ENCODE assay signal across 12 cellular contexts in the genomic region with DNA sequence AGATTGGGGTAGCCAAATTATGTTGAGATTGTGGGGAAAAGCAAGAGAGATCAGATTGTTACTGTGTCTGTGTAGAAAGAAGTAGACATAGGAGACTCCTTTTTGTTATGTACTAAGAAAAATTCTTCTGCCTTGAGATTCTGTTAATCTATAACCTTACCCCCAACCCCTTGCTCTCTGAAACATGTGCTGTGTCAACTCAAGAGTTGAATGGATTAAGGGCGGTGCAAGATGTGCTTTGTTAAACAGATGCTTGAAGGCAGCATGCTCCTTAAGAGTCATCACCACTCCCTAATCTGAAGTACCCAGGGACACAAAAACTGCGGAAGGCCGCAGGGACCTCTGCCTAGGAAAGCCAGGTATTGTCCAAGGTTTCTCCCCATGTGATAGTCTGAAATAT. TPM values are rescaled to one million over a fixed set of nuclear protein-coding genes. Genes with fewer than 3 reads are reported as not detected.
A peak's percentile ranks its signal among the peaks of the same experiment; 100 is the strongest.
DNase-seq lines count a peak whose midpoint lies in the region; ATAC-seq and TF ChIP-seq lines count a peak whose summit lies in the region.
"Not testable (repeated sequence)": the region's sequence is repeated elsewhere in the genome, so short reads cannot be mapped to it uniquely, and the experiment has no call there.
"Had no signal": no experiment of that assay in that cellular context is flagged by ENCODE, and none has a peak within 500 bp of the region (broad histone marks: within the 10 kb centered on the region; RNA-seq: fewer than 3 reads in every experiment).

No MANE protein-coding gene starts in this region.

- H3K36me3 Mint-ChIP-seq in CD8-positive, alpha-beta T cell: not testable (repeated sequence)
- H3K36me3 Mint-ChIP-seq in immature natural killer cell: peaks cover 44 to 57% (median 46%) of the 10 kb centered on the region in 3 donors
- peaks cover 31% of the 10 kb centered on the region for H3K36me3 Mint-ChIP-seq in natural killer cell treated with Interleukin-12 subunit alpha and Interleukin-12 subunit beta and Interleukin-15 and Interleukin-18, amount 100 ng/mL, for 72 hours

- CTCF ChIA-PET in CD8-positive, alpha-beta T cell (lab: Charles Lee): not testable (repeated sequence)

- peak overlapping the region; percentile 2 for H3K27ac Mint-ChIP-seq in CD8-positive, alpha-beta T cell
- peak overlapping the region; percentile 72 to 95 (median 87) for H3K27ac Mint-ChIP-seq in immature natural killer cell
- H3K27ac Mint-ChIP-seq in natural killer cell treated with Interleukin-12 subunit alpha and Interleukin-12 subunit beta and Interleukin-15 and Interleukin-18, amount 100 ng/mL, for 72 hours: peak overlapping the region; percentile 73 to 97

- H3K27ac ChIP-seq in CD8-positive, alpha-beta T cell (ENCODE audit: low read depth, low read length): not testable (repeated sequence)
- H3K27ac ChIP-seq in HUES64 (ENCODE audit: low read depth, low read length) (peak overlapping the region; percentile 21; the same call in 1 of the 2 replicates), OCI-LY3 (ENCODE audit: low read length) (peak overlapping the region; percentile 87)

- H3K4me3 Mint-ChIP-seq in CD8-positive, alpha-beta T cell: not testable (repeated sequence)
- H3K4me3 Mint-ChIP-seq in immature natural killer cell: peak overlapping the region in 4 of 5 donors; percentile 2 to 57 (median 28)
- peak overlapping the region; percentile 10 for H3K4me3 Mint-ChIP-seq in natural killer cell treated with Interleukin-12 subunit alpha and Interleukin-12 subunit beta and Interleukin-15 and Interleukin-18, amount 100 ng/mL, for 72 hours

- peak overlapping the region; percentile 64 for H2AFZ ChIP-seq in OCI-LY3 (ENCODE audit: low read depth, low read length)

- 67% methylated on average over 2 of the region's 3 CpGs for WGBS in HUES64

- peak overlapping the region; percentile 83 for H3K4me2 ChIP-seq in OCI-LY3 (ENCODE audit: low read length)

- H3K9ac ChIP-seq in ES-I3 (ENCODE audit: low read depth, low read length) (peak overlapping the region; percentile 3; the same call in 1 of the 2 replicates), OCI-LY3 (ENCODE audit: low read length) (peak overlapping the region; percentile 76)
- not testable (repeated sequence) for H3K9ac ChIP-seq in HUES64 (ENCODE audit: low read depth, low read length)

- TF ChIP-seq CTCF in CD8-positive, alpha-beta T cell (IDR thresholded peaks at IDR 0.05); OCI-LY3 (IDR thresholded peaks at IDR 0.05; ENCODE audit: low read depth, low read length): not testable (repeated sequence)

- not testable (repeated sequence) for H3K36me3 ChIP-seq in CD8-positive, alpha-beta T cell (ENCODE audit: insufficient read depth, low read length); ES-I3 (ENCODE audit: insufficient read depth, low read length); HUES64 (ENCODE audit: insufficient read depth, low read length); OCI-LY3 (replicated peaks; ENCODE audit: low read depth, low read length)

- H4K20me1 ChIP-seq in OCI-LY3 (ENCODE audit: insufficient read depth, low read length): not testable (repeated sequence)

- not testable (repeated sequence) for H3K4me1 ChIP-seq in CD8-positive, alpha-beta T cell (ENCODE audit: insufficient read depth, low read length); HUES64 (ENCODE audit: insufficient read depth, low read length)
- H3K4me1 ChIP-seq in ES-I3 (ENCODE audit: insufficient read depth, low read length) (peaks cover 17% of the 10 kb centered on the region), OCI-LY3 (ENCODE audit: low read length) (peaks cover 24% of the 10 kb centered on the region)

- H3K79me2 ChIP-seq in OCI-LY3 (ENCODE audit: low read length): not testable (repeated sequence)

- H3K4me3 ChIP-seq in CD8-positive, alpha-beta T cell (ENCODE audit: low read depth, low read length); HUES64 (ENCODE audit: low read length): not testable (repeated sequence)
- H3K4me3 ChIP-seq in OCI-LY3 (ENCODE audit: low read length): peak overlapping the region; percentile 66

- not testable (repeated sequence) for H3K27me3 Mint-ChIP-seq in CD8-positive, alpha-beta T cell (ENCODE audit: low read depth); immature natural killer cell (ENCODE audit: low read depth in 3 of 3); natural killer cell treated with Interleukin-12 subunit alpha and Interleukin-12 subunit beta and Interleukin-15 and Interleukin-18, amount 100 ng/mL, for 72 hours

- H3K9me3 Mint-ChIP-seq in CD8-positive, alpha-beta T cell; immature natural killer cell; natural killer cell treated with Interleukin-12 subunit alpha and Interleukin-12 subunit beta and Interleukin-15 and Interleukin-18, amount 100 ng/mL, for 72 hours: not testable (repeated sequence)

- not testable (repeated sequence) for H3K4me1 Mint-ChIP-seq in CD8-positive, alpha-beta T cell (ENCODE audit: low read depth)
- peaks cover 84 to 97% of the 10 kb centered on the region in 2 donors for H3K4me1 Mint-ChIP-seq in immature natural killer cell
- H3K4me1 Mint-ChIP-seq in natural killer cell treated with Interleukin-12 subunit alpha and Interleukin-12 subunit beta and Interleukin-15 and Interleukin-18, amount 100 ng/mL, for 72 hours (ENCODE audit: low read depth in 2 of 2): peaks cover 64 to 65% of the 10 kb centered on the region in 2 donors

- not testable (repeated sequence) for ATAC-seq in CD8-positive, alpha-beta T cell; natural killer cell treated with Interleukin-12 subunit alpha and Interleukin-12 subunit beta and Interleukin-15 and Interleukin-18, amount 100 ng/mL, for 72 hours

- not testable (repeated sequence) for H3K27me3 ChIP-seq in CD8-positive, alpha-beta T cell (ENCODE audit: insufficient read depth, low read length); HUES64 (ENCODE audit: insufficient read depth, low read length); OCI-LY3 (ENCODE audit: low read depth, low read length)

- intact Hi-C loops in CD8-positive, alpha-beta T cell (cut with DNase I, micrococcal nuclease): loop anchor here in 1 of 2 experiments (10.0 kb wide), 1 partner anchor 126 kb away; no protein-coding TSS in a partner anchor

- H3K9me3 ChIP-seq in CD8-positive, alpha-beta T cell (ENCODE audit: low read length); ES-I3 (ENCODE audit: control insufficient read depth, insufficient read depth, low read length); HUES64 (ENCODE audit: insufficient read depth, low read depth, low read length); OCI-LY3 (ENCODE audit: insufficient read depth, low read length): not testable (repeated sequence)

- not testable (repeated sequence) for DNase-seq in CD8-positive, alpha-beta T cell; immature natural killer cell; natural killer cell treated with Interleukin-12 subunit alpha and Interleukin-12 subunit beta and Interleukin-15 and Interleukin-18, amount 100 ng/mL, for 72 hours (ENCODE audit: low spot score)
- peak; percentile 49 for DNase-seq in renal cortical epithelial cell (ENCODE audit: low read depth)

- POLR2A ChIA-PET in CD8-positive, alpha-beta T cell (lab: Charles Lee): not testable (repeated sequence)

RNA-seq across cellular contexts. Expression of gene KLRB1, which starts 7.3 kb away (rescaled TPM):
- 10 to 100 TPM; 58.3 to 62.0 TPM for total RNA-seq in CD8-positive, alpha-beta T cell
- polyA plus RNA-seq in HUES64 (2013, experiment 1 of 2): not detected
- polyA plus RNA-seq in HUES64 (2013, experiment 2 of 2): not detected
- 100 to 1,000 TPM; 303 to 351 (median 347) TPM for polyA plus RNA-seq in immature natural killer cell
- total RNA-seq in natural killer cell treated with Interleukin-12 subunit alpha and Interleukin-12 subunit beta and Interleukin-15 and Interleukin-18, amount 100 ng/mL, for 72 hours: 10 to 100 TPM; 10.5 to 23.9 TPM
- not detected in 2 replicates for total RNA-seq in renal cortical epithelial cell
- total RNA-seq: B cell, Daoy, G401, GM12878, H1 had no signal
- polyA plus RNA-seq: GM12878, H1 had no signal

Comparison
In these comparisons a context has a peak if more than half of its experiments do, and no peak if none do; other contexts are left out.
1. H3K27ac Mint-ChIP-seq: peak in every context shown above with its lines; median percentile 87 in immature natural killer cell; 85 in natural killer cell treated with Interleukin-12 subunit alpha and Interleukin-12 subunit beta and Interleukin-15 and Interleukin-18, amount 100 ng/mL, for 72 hours; 2 in CD8-positive, alpha-beta T cell.
2. RNA of gene KLRB1, which starts 7.3 kb away (total RNA-seq): 58.3 to 62.0 TPM in CD8-positive, alpha-beta T cell and 10.5 to 23.9 TPM in natural killer cell treated with Interleukin-12 subunit alpha and Interleukin-12 subunit beta and Interleukin-15 and Interleukin-18, amount 100 ng/mL, for 72 hours; not detected in renal cortical epithelial cell; every median in the first group is over 10 times any median in the second.